23 cellular contexts compared by ENCODE assay signal in the genomic region with DNA sequence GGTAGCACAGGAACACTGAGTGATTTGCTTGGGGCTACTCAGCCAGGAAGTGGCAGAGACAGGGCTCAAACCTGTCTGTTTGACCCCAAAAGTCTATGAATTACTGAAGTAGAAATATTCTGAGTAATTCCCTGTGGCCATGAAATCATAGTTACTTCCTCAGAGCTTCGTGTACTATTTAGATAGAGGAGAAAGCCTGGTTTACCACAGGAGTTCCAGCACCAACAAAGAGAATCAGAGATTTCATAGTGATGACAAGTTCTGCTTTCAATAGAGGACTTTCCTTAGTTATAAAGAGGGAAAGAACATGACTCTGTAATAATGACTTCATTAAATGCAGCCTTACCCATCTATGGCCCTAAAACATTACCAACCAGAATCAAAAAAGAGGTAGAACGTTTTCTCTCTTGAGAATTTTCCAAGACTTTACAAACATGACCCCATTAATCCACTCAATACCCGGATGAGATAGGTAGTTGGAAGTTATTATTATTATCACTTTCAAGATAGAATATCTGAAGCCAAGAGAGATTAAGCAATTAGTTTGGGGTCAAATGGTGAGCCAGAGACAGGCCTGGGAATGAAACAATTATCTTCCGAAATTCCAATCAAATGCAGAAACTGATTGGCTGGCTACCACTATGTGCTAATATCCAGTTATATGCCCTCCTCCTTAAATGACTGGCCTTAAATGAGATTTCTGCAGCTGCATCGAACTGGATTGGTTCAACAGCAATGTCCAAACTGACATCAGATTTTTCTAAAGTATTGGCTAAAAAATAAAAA. TPM values are rescaled to one million over a fixed set of nuclear protein-coding genes. Genes with fewer than 3 reads are reported as not detected.
"Had no signal": no experiment of that assay in that cellular context is flagged by ENCODE, and none has a peak within 500 bp of the region (broad histone marks: within the 10 kb centered on the region; RNA-seq: fewer than 3 reads in every experiment).

No MANE protein-coding gene starts in this region.

- H3K36me3 ChIP-seq: adrenal gland, heart left ventricle, lower lobe of right lung, tibial nerve, vagina had no signal

- H3K4me3 ChIP-seq: adrenal gland, heart left ventricle, lower lobe of right lung, tibial nerve, vagina had no signal

- H3K9me3 Mint-ChIP-seq: activated CD4-positive, alpha-beta memory T cell treated with anti-CD3 and anti-CD28 coated beads for 36 hours; activated naive CD4-positive, alpha-beta T cell treated with anti-CD3 and anti-CD28 coated beads, Interleukin-2, amount 50 U/mL, for 24 hours; activated T-cell treated with anti-CD3 and anti-CD28 coated beads, Interleukin-2, amount 50 U/mL, for 4 hours; dendritic cell treated with granulocyte-macrophage colony-stimulating factor and Interleukin-4, amounts not matched to agents 40 ng/mL and 50 ng/mL, for 4 days; immature natural killer cell; neural crest cell had no signal

- H3K27me3 Mint-ChIP-seq: activated CD4-positive, alpha-beta memory T cell treated with anti-CD3 and anti-CD28 coated beads for 36 hours had no signal

- H3K27me3 ChIP-seq: tibial nerve, vagina had no signal

- H3K4me3 Mint-ChIP-seq: activated CD4-positive, alpha-beta memory T cell treated with anti-CD3 and anti-CD28 coated beads for 36 hours; activated naive CD4-positive, alpha-beta T cell treated with anti-CD3 and anti-CD28 coated beads, Interleukin-2, amount 50 U/mL, for 24 hours; activated T-cell treated with anti-CD3 and anti-CD28 coated beads, Interleukin-2, amount 50 U/mL, for 4 hours; dendritic cell treated with granulocyte-macrophage colony-stimulating factor and Interleukin-4, amounts not matched to agents 40 ng/mL and 50 ng/mL, for 4 days; immature natural killer cell; neural crest cell; T-cell had no signal

- H3K4me1 ChIP-seq: adrenal gland, heart left ventricle, lower lobe of right lung, parathyroid adenoma, tibial nerve, vagina had no signal

- DNase-seq: activated CD4-positive, alpha-beta memory T cell treated with anti-CD3 and anti-CD28 coated beads for 36 hours; activated effector memory CD4-positive, alpha-beta T cell treated with anti-CD3 and anti-CD28 coated beads, Interleukin-2, amount 50 U/mL, for 16 hours; activated T-cell treated with anti-CD3 and anti-CD28 coated beads, Interleukin-2, amount 50 U/mL, for 4 hours; adrenal gland; effector memory CD4-positive, alpha-beta T cell; heart left ventricle; immature natural killer cell; left colon; lower lobe of right lung; midbrain; retina; stimulated activated CD4-positive, alpha-beta T cell treated with anti-CD3 and anti-CD28 coated beads, Interleukin-15, amount 100 ng/mL, for 24 hours; stimulated activated CD4-positive, alpha-beta T cell treated with anti-CD3 and anti-CD28 coated beads, Interleukin-4, amount 100 ng/mL, for 1 hour; stimulated activated naive CD4-positive, alpha-beta T cell; T-cell; T1000 had no signal

- H3K9me3 ChIP-seq: adrenal gland, heart left ventricle, lower lobe of right lung, tibial nerve, vagina had no signal

- H3K36me3 Mint-ChIP-seq: activated CD4-positive, alpha-beta memory T cell treated with anti-CD3 and anti-CD28 coated beads for 36 hours; activated naive CD4-positive, alpha-beta T cell treated with anti-CD3 and anti-CD28 coated beads, Interleukin-2, amount 50 U/mL, for 24 hours; immature natural killer cell; T-cell had no signal

- H3K27ac ChIP-seq: adrenal gland, heart left ventricle, lower lobe of right lung, parathyroid adenoma, tibial nerve, vagina, VCaP had no signal

- ATAC-seq: activated T-cell treated with anti-CD3 and anti-CD28 coated beads, Interleukin-2, amount 50 U/mL, for 4 hours; heart left ventricle; left colon; lower lobe of right lung; T-cell had no signal

- H3K4me1 Mint-ChIP-seq: activated naive CD4-positive, alpha-beta T cell treated with anti-CD3 and anti-CD28 coated beads, Interleukin-2, amount 50 U/mL, for 24 hours; immature natural killer cell; neural crest cell; T-cell had no signal

- H3K27ac Mint-ChIP-seq: activated CD4-positive, alpha-beta memory T cell treated with anti-CD3 and anti-CD28 coated beads for 36 hours; activated naive CD4-positive, alpha-beta T cell treated with anti-CD3 and anti-CD28 coated beads, Interleukin-2, amount 50 U/mL, for 24 hours; dendritic cell treated with granulocyte-macrophage colony-stimulating factor and Interleukin-4, amounts not matched to agents 40 ng/mL and 50 ng/mL, for 4 days; immature natural killer cell; T-cell had no signal

RNA-seq across cellular contexts. Expression of a gene that starts 13.6 kb away (rescaled TPM):
- total RNA-seq: activated CD4-positive, alpha-beta memory T cell treated with anti-CD3 and anti-CD28 coated beads for 36 hours had no signal
